ENCODE assay signal across 9 cellular contexts in genomic region chr19:3179739-3180293, GRCh38. TPM values are rescaled to one million over a fixed set of nuclear protein-coding genes. Genes with fewer than 3 reads are reported as not detected.
DNase-seq lines count a peak whose midpoint lies in the region; ATAC-seq, FAIRE-seq and TF ChIP-seq lines count a peak whose summit lies in the region.
"Had no signal": no experiment of that assay in that cellular context is flagged by ENCODE, and none has a peak within 500 bp of the region (broad histone marks: within the 10 kb centered on the region; RNA-seq: fewer than 3 reads in every experiment).

No MANE protein-coding gene starts in this region.

- peak overlapping the region; percentile 78 for H3K27ac ChIP-seq in OCI-LY3 (ENCODE audit: low read length)
- H3K27ac ChIP-seq in GM12878 (ENCODE audit: control insufficient read depth, insufficient read depth) = peak overlapping the region; percentile 95
- peak overlapping the region; percentile 96 to 100 (median 97) for H3K27ac ChIP-seq in spleen

- SMC1A ChIA-PET in GM12878 (lab: Charles Lee; ENCODE audit: uncharacterized antibody, unreplicated experiment) = no interaction called here

- intact Hi-C loops in GM12878 (cut with micrococcal nuclease; ENCODE audit: unreplicated experiment) = no loop called here
- intact Hi-C loops in spleen (cut with DNase I; ENCODE audit: low total_unique reads) = no loop called here

- no peak for TF ChIP-seq RAD21 in GM12878 (IDR thresholded peaks at IDR 0.05; ENCODE audit: insufficient read depth, low read depth, low read length)

- FAIRE-seq in GM12878 (lab: Jason Lieb, UNC) = no peak

- WGBS in GM12878 (ENCODE audit: insufficient coverage, insufficient replicate concordance, low lambda C conversion rate, missing lambda C conversion rate) = under 1% methylated on average over 31 of the region's 31 CpGs
- WGBS in spleen, 5 donors = 14 to 35% (median 21%) methylated on average over 14 to 31 of the region's 31 CpGs

- no peak for TF ChIP-seq EP300 in GM12878 (IDR thresholded peaks at IDR 0.05; ENCODE audit: borderline replicate concordance in 1 of 2, control insufficient read depth in 1 of 2, low read depth in 2 of 2, low read length in 2 of 2)

- TF ChIP-seq POLR2A in GM12878 (IDR thresholded peaks at IDR 0.05; ENCODE audit: low read depth, low read length) = peak; percentile 59
- TF ChIP-seq POLR2A in spleen (IDR thresholded peaks at IDR 0.05) = no peak

- H3K79me2 ChIP-seq in OCI-LY3 (ENCODE audit: low read length) = no peaks in the 10 kb centered on the region
- H3K79me2 ChIP-seq in GM12878 (ENCODE audit: control insufficient read depth, insufficient read depth, low read length) = peaks cover 51% of the 10 kb centered on the region

- peaks cover 28% of the 10 kb centered on the region for H3K4me1 ChIP-seq in OCI-LY3 (ENCODE audit: low read length)
- peaks cover 23% of the 10 kb centered on the region for H3K4me1 ChIP-seq in GM12878 (ENCODE audit: control insufficient read depth, insufficient read depth, low read length)
- H3K4me1 ChIP-seq in spleen = peaks cover 32 to 85% (median 74%) of the 10 kb centered on the region in 6 donors

- no TSS peak for BruUV-seq in GM12878 (replicated peaks; lab: Mats Ljungman, UMichigan)

- CTCF ChIA-PET in GM12878 (lab: Yijun Ruan, JAX) = no interaction called here

- TF ChIP-seq CTCF in GM06990 (IDR thresholded peaks at IDR 0.05; ENCODE audit: insufficient read depth, low read length, poor library complexity, severe bottlenecking) = no peak
- no peak for TF ChIP-seq CTCF in OCI-LY3 (IDR thresholded peaks at IDR 0.05; ENCODE audit: low read depth, low read length)
- no peak for TF ChIP-seq CTCF in GM12878 (IDR thresholded peaks at IDR 0.05 in 2 of 3, conservative IDR thresholded peaks at IDR 0.05 in 1 of 3; ENCODE audit: control insufficient read depth in 2 of 3, extremely low read depth in 1 of 3, insufficient read depth in 1 of 3, low read depth in 3 of 3, low read length in 3 of 3)
- no peak for TF ChIP-seq CTCF in spleen (IDR thresholded peaks at IDR 0.05 in 8 of 11, conservative IDR thresholded peaks at IDR 0.05 in 3 of 11)

- H3K36me3 ChIP-seq in GM06990 (ENCODE audit: control insufficient read depth, insufficient read depth, low read length) (no peaks in the 10 kb centered on the region; the same call in 1 of the 2 replicates), OCI-LY3 (replicated peaks; ENCODE audit: low read depth, low read length) (no peaks in the 10 kb centered on the region), GM12878 (ENCODE audit: control insufficient read depth in 2 of 2, insufficient read depth in 2 of 2, low read length in 1 of 2) (no peaks in the 10 kb centered on the region), spleen (peaks cover 0 to 38% (median 0%) of the 10 kb centered on the region in 6 donors)

- in situ Hi-C loops in GM12878 (cut with MboI) = no loop called here

- DNase-seq in GM06990 (ENCODE audit: extremely low read depth, insufficient read length) = peak; percentile 72
- DNase-seq in GM12878 (ENCODE audit: low read depth, low spot score) = no peak
- peak; percentile 89 for DNase-seq in spleen
- DNase-seq in iPS-NIHi7 (ENCODE audit: extremely low spot score) = no peak
- DNase-seq in NCI-H526 treated with DMSO at 0.1 percent for 48 hours (lab: John Stamatoyannopoulos, UW) = no peak
- DNase-seq in NCI-H1105 (lab: John Stamatoyannopoulos, UW) = no peak

- ATAC-seq in GM12878 = peak; percentile 34
- ATAC-seq in GM19035 (IDR thresholded peaks at IDR 0.05; ENCODE audit: unreplicated experiment) = no peak

- H4K20me1 ChIP-seq in OCI-LY3 (ENCODE audit: insufficient read depth, low read length) (no peaks in the 10 kb centered on the region), GM12878 (ENCODE audit: control insufficient read depth, insufficient read depth) (no peaks in the 10 kb centered on the region; the same call in 1 of the 2 replicates)

- POLR2A ChIA-PET in GM12878 (lab: Charles Lee) = interaction anchor here (0.6 kb wide), 1 partner anchor 9 kb away, joined by 4 read pairs; no protein-coding TSS in a partner anchor

- peak overlapping the region; percentile 66; the same call in 1 of the 2 replicates for H3K9ac ChIP-seq in OCI-LY3 (ENCODE audit: low read length)
- H3K9ac ChIP-seq in GM12878 (ENCODE audit: control insufficient read depth, insufficient read depth, low read length) = peak overlapping the region; percentile 89

- H2AFZ ChIP-seq in OCI-LY3 (ENCODE audit: low read depth, low read length) (peak overlapping the region; percentile 89), GM12878 (ENCODE audit: control insufficient read depth, low read depth, low read length) (peak overlapping the region; percentile 58; the same call in 1 of the 2 replicates)

- H3K27me3 ChIP-seq in GM06990 (replicated peaks; ENCODE audit: control insufficient read depth, insufficient read depth, low read length) (no peaks in the 10 kb centered on the region), OCI-LY3 (ENCODE audit: low read depth, low read length) (no peaks in the 10 kb centered on the region), GM12878 (replicated peaks in 1 of 2; ENCODE audit: control insufficient read depth in 2 of 2, insufficient read depth in 2 of 2, low read length in 1 of 2) (no peaks in the 10 kb centered on the region), spleen (replicated peaks in 1 of 7) (no peaks in the 10 kb centered on the region)

- H3K4me3 ChIP-seq in GM06990 (replicated peaks; ENCODE audit: low read depth, low read length) (peak overlapping the region; percentile 87), OCI-LY3 (ENCODE audit: low read length) (peak overlapping the region; percentile 70), GM12878 (peak overlapping the region; percentile 81), spleen (peak overlapping the region; percentile 71 to 100 (median 78))
- H3K4me3 ChIP-seq: smooth muscle cell had no signal

- H3K9me3 ChIP-seq in OCI-LY3 (ENCODE audit: insufficient read depth, low read length) (no peaks in the 10 kb centered on the region), GM12878 (replicated peaks; ENCODE audit: control insufficient read depth, insufficient read depth, low read length) (no peaks in the 10 kb centered on the region), spleen (peaks cover 0 to 10% (median 0%) of the 10 kb centered on the region in 8 donors)

- RAD21 ChIA-PET in GM12878 (lab: Charles Lee; ENCODE audit: unreplicated experiment) = no interaction called here

- H3K4me2 ChIP-seq in OCI-LY3 (ENCODE audit: low read length) (peak overlapping the region; percentile 91), GM12878 (ENCODE audit: control insufficient read depth, insufficient read depth) (peak overlapping the region; percentile 52)
- H3K4me2 ChIP-seq: smooth muscle cell had no signal

RNA-seq across cellular contexts. Expression of gene S1PR4, which starts 1.2 kb away (rescaled TPM):
- 25.9 and 29.4 TPM in 2 replicates for total RNA-seq in GM12878 (2013; cell fraction: nucleolus; rRNA removed)
- 50.1 and 57.7 TPM in 2 replicates for total RNA-seq in GM12878 (2014; rRNA removed)
- 4.7 and 6.1 TPM in 2 replicates for total RNA-seq in GM12878 (2014; rRNA removed; fragmentation: Illumina TruSeq; extraction: Trizol)
- total RNA-seq in GM12878 (2021) = 32.4 and 33.7 TPM in 2 replicates
- 5.5 TPM for polyA plus RNA-seq in GM12878 (2011; ENCODE audit: low read depth)
- not detected in 2 replicates for polyA plus RNA-seq in GM12878 (2011; rRNA removed)
- 0.04 TPM in 1 of 2 replicates, not detected in the other for polyA plus RNA-seq in GM12878 (2011; cell fraction: cytosol; rRNA removed)
- 0.26 and 0.33 TPM in 2 replicates for polyA plus RNA-seq in GM12878 (2011; cell fraction: nucleus; rRNA removed)
- 20.4 and 25.5 TPM in 2 replicates for polyA plus RNA-seq in GM12878 (2012)
- 0.54 TPM in 1 of 2 replicates, not detected in the other for polyA plus RNA-seq in GM12878 (2014; fragmentation: Illumina TruSeq; extraction: Trizol)
- polyA plus RNA-seq in GM12878 (2014; fragmentation: Nextera tagmentation; extraction: Ambion mirVana) = 1 to 10 TPM in 1 of 2 experiments, under 1 TPM in 1; 0.19 to 1.2 TPM
- polyA plus RNA-seq in GM12878 (2014; rRNA removed) = 35.7 and 44.5 TPM in 2 replicates
- polyA plus RNA-seq in GM12878 (2016; fragmentation: Nextera tagmentation; extraction: Ambion mirVana) = 10 to 100 TPM; 42.2 to 43.3 TPM
- not detected in 2 replicates for polyA minus RNA-seq in GM12878 (2011; rRNA and poly(A)+ RNA removed)
- polyA minus RNA-seq in GM12878 (2011; cell fraction: cytosol; rRNA and poly(A)+ RNA removed) = not detected in 2 replicates
- polyA minus RNA-seq in GM12878 (2011; cell fraction: nucleus; rRNA and poly(A)+ RNA removed) = 0.29 TPM in 1 of 2 replicates, not detected in the other
- 100 to 1,000 TPM in 2 of 7 donors, 10 to 100 TPM in 5; 46.3 to 171 (median 64.4) TPM for total RNA-seq in spleen
- 10 to 100 TPM; 44.7 to 68.9 (median 59.6) TPM for polyA plus RNA-seq in spleen
- total RNA-seq: smooth muscle cell had no signal
- polyA plus RNA-seq: smooth muscle cell had no signal

RNA-seq across cellular contexts. Expression of gene NCLN, which starts 5.9 kb away (rescaled TPM):
- total RNA-seq in GM12878 (2013; cell fraction: nucleolus; rRNA removed) = 37.3 and 45.2 TPM in 2 replicates
- total RNA-seq in GM12878 (2014; rRNA removed) (35.0 and 43.0 TPM in 2 replicates), GM12878 (2014; rRNA removed; fragmentation: Illumina TruSeq; extraction: Trizol) (14.5 and 18.6 TPM in 2 replicates), GM12878 (2021) (69.2 and 79.1 TPM in 2 replicates), spleen (10 to 100 TPM; 37.8 to 59.2 (median 47.1) TPM)
- polyA plus RNA-seq in GM12878 (2011; ENCODE audit: low read depth) = 8.1 TPM
- polyA plus RNA-seq in GM12878 (2011; rRNA removed) (10.7 and 29.5 TPM in 2 replicates), GM12878 (2014; fragmentation: Illumina TruSeq; extraction: Trizol) (2.3 and 11.6 TPM in 2 replicates), GM12878 (2014; fragmentation: Nextera tagmentation; extraction: Ambion mirVana) (1 to 10 TPM; 2.2 to 7.2 TPM), GM12878 (2014; rRNA removed) (42.6 and 64.0 TPM in 2 replicates), GM12878 (2016; fragmentation: Nextera tagmentation; extraction: Ambion mirVana) (10 to 100 TPM; 71.8 to 75.2 TPM), spleen (10 to 100 TPM; 41.4 to 89.5 (median 79.6) TPM)
- polyA plus RNA-seq in GM12878 (2011; cell fraction: cytosol; rRNA removed) = 38.7 and 57.3 TPM in 2 replicates
- polyA plus RNA-seq in GM12878 (2011; cell fraction: nucleus; rRNA removed) = 95.1 and 119 TPM in 2 replicates
- polyA plus RNA-seq in GM12878 (2012) = 36.4 and 40.2 TPM in 2 replicates
- polyA minus RNA-seq in GM12878 (2011; rRNA and poly(A)+ RNA removed) = 28.0 and 50.8 TPM in 2 replicates
- 25.0 and 25.9 TPM in 2 replicates for polyA minus RNA-seq in GM12878 (2011; cell fraction: cytosol; rRNA and poly(A)+ RNA removed)
- 12.5 and 24.5 TPM in 2 replicates for polyA minus RNA-seq in GM12878 (2011; cell fraction: nucleus; rRNA and poly(A)+ RNA removed)

RNA-seq across cellular contexts. Expression of gene GNA15, which starts 44.0 kb away (rescaled TPM):
- 17.5 and 19.5 TPM in 2 replicates for total RNA-seq in GM12878 (2013; cell fraction: nucleolus; rRNA removed)
- total RNA-seq in GM12878 (2014; rRNA removed) (16.7 and 18.0 TPM in 2 replicates), GM12878 (2014; rRNA removed; fragmentation: Illumina TruSeq; extraction: Trizol) (8.7 and 9.5 TPM in 2 replicates), GM12878 (2021) (16.2 and 16.9 TPM in 2 replicates), spleen (10 to 100 TPM in 6 of 7 donors, 1 to 10 TPM in 1; 9.8 to 24.9 (median 12.7) TPM)
- polyA plus RNA-seq in GM12878 (2011; ENCODE audit: low read depth) = 1.9 TPM
- polyA plus RNA-seq in GM12878 (2011; rRNA removed) (10.2 and 16.6 TPM in 2 replicates), GM12878 (2014; fragmentation: Illumina TruSeq; extraction: Trizol) (2.5 and 7.3 TPM in 2 replicates), GM12878 (2014; fragmentation: Nextera tagmentation; extraction: Ambion mirVana) (1 to 10 TPM in 1 of 2 experiments, under 1 TPM in 1; 0.42 to 1.7 TPM), GM12878 (2014; rRNA removed) (13.0 and 13.8 TPM in 2 replicates), GM12878 (2016; fragmentation: Nextera tagmentation; extraction: Ambion mirVana) (10 to 100 TPM in 1 of 2 experiments, 1 to 10 TPM in 1; 8.7 to 10.1 TPM), spleen (1 to 10 TPM; 3.8 to 7.6 (median 5.2) TPM)
- 23.5 and 26.3 TPM in 2 replicates for polyA plus RNA-seq in GM12878 (2011; cell fraction: cytosol; rRNA removed)
- polyA plus RNA-seq in GM12878 (2011; cell fraction: nucleus; rRNA removed) = 16.4 and 17.5 TPM in 2 replicates
- 6.3 and 11.1 TPM in 2 replicates for polyA plus RNA-seq in GM12878 (2012)
- polyA minus RNA-seq in GM12878 (2011; rRNA and poly(A)+ RNA removed) = 13.3 and 23.2 TPM in 2 replicates
- polyA minus RNA-seq in GM12878 (2011; cell fraction: cytosol; rRNA and poly(A)+ RNA removed) = 10.2 and 11.1 TPM in 2 replicates
- 4.6 and 6.2 TPM in 2 replicates for polyA minus RNA-seq in GM12878 (2011; cell fraction: nucleus; rRNA and poly(A)+ RNA removed)

RNA-seq across cellular contexts. Expression of gene CELF5, which starts 44.6 kb away (rescaled TPM):
- not detected in 2 replicates for total RNA-seq in GM12878 (2013; cell fraction: nucleolus; rRNA removed)
- total RNA-seq in GM12878 (2014; rRNA removed) (not detected in 2 replicates), GM12878 (2014; rRNA removed; fragmentation: Illumina TruSeq; extraction: Trizol) (not detected in 2 replicates), GM12878 (2021) (not detected in 2 replicates), spleen (under 1 TPM in 2 of 7 donors, not detected in 5; 0.10 to 0.19 TPM)
- not detected for polyA plus RNA-seq in GM12878 (2011; ENCODE audit: low read depth)
- polyA plus RNA-seq in GM12878 (2011; rRNA removed) (0.01 and 0.04 TPM in 2 replicates), GM12878 (2014; fragmentation: Illumina TruSeq; extraction: Trizol) (not detected in 2 replicates), GM12878 (2014; fragmentation: Nextera tagmentation; extraction: Ambion mirVana) (not detected), GM12878 (2014; rRNA removed) (0.01 and 0.16 TPM in 2 replicates), GM12878 (2016; fragmentation: Nextera tagmentation; extraction: Ambion mirVana) (not detected), spleen (under 1 TPM in 1 of 3 donors, not detected in 2; 0.05 TPM)
- polyA plus RNA-seq in GM12878 (2011; cell fraction: cytosol; rRNA removed) = not detected in 2 replicates
- 0.16 and 0.51 TPM in 2 replicates for polyA plus RNA-seq in GM12878 (2011; cell fraction: nucleus; rRNA removed)
- polyA plus RNA-seq in GM12878 (2012) = 0.07 TPM in 1 of 2 replicates, not detected in the other
- polyA minus RNA-seq in GM12878 (2011; rRNA and poly(A)+ RNA removed) = 0.21 TPM in 1 of 2 replicates, not detected in the other
- polyA minus RNA-seq in GM12878 (2011; cell fraction: cytosol; rRNA and poly(A)+ RNA removed) = not detected in 2 replicates
- polyA minus RNA-seq in GM12878 (2011; cell fraction: nucleus; rRNA and poly(A)+ RNA removed) = 0.38 TPM in 1 of 2 replicates, not detected in the other
- total RNA-seq: smooth muscle cell had no signal

Comparison
In these comparisons a context has a peak if more than half of its experiments do, and no peak if none do; other contexts are left out.
1. DNase-seq: peak in GM06990 (single experiment) and spleen (single experiment); none in GM12878 (single experiment), iPS-NIHi7 (single experiment), NCI-H526 treated with DMSO at 0.1 percent for 48 hours (single experiment) and NCI-H1105 (single experiment).
2. Peak in every context shown above with its lines, with median percentiles within 50 percentile points of each other: H3K4me3 ChIP-seq and H3K27ac ChIP-seq.